Comparison of ENCODE assay signal across 8 cellular contexts in genomic region chr7:100875356-100875751, GRCh38. TPM values are rescaled to one million over a fixed set of nuclear protein-coding genes. Genes with fewer than 3 reads are reported as not detected.
A peak's percentile ranks its signal among the peaks of the same experiment; 100 is the strongest.
DNase-seq lines count a peak whose midpoint lies in the region; ATAC-seq and TF ChIP-seq lines count a peak whose summit lies in the region.

No MANE protein-coding gene starts in this region.

- peaks cover 65% of the 10 kb centered on the region for H3K36me3 Mint-ChIP-seq in activated B cell treated with CpG ODN at 0.5 μM for 24 hours (ENCODE audit: low read depth)

- no peaks in the 10 kb centered on the region for H4K20me1 ChIP-seq in fibroblast of lung (ENCODE audit: control insufficient read depth, extremely low read depth, insufficient read depth, low read length)

- POLR2A ChIA-PET in activated B cell treated with CpG ODN at 0.5 μM for 24 hours (lab: Charles Lee): interaction anchor here (0.5 to 10.3 kb wide), 40 partner anchors 8 to 1371 kb away, joined by 3 to 254 read pairs (median 4); partner anchors contain the start of genes ACHE, FBXO24, FIS1 and IFT22

- DNase-seq in AG20443 (ENCODE audit: low spot score) (peak; percentile 60), activated B cell treated with CpG ODN at 0.5 μM for 24 hours (no peak), fibroblast of lung (ENCODE audit: low read depth in 2 of 2) (no peak), NCI-H1436 treated with DMSO at 0.1 percent for 48 hours (lab: John Stamatoyannopoulos, UW) (no peak), HK-2 (ENCODE audit: unreplicated experiment) (no peak)

- H3K27me3 Mint-ChIP-seq in activated B cell treated with CpG ODN at 0.5 μM for 24 hours: no peaks in the 10 kb centered on the region

- H3K4me2 ChIP-seq in fibroblast of lung (ENCODE audit: extremely low read depth, insufficient read depth, low read length): peak overlapping the region; percentile 90

- no peaks in the 10 kb centered on the region for H3K9me3 Mint-ChIP-seq in activated B cell treated with CpG ODN at 0.5 μM for 24 hours

- H3K9ac ChIP-seq in fibroblast of lung (ENCODE audit: insufficient read depth, low read length): peak overlapping the region; percentile 88

- ATAC-seq in GM19025 (IDR thresholded peaks at IDR 0.05; ENCODE audit: low read depth, unreplicated experiment) (peak; percentile 18), HG03280 (IDR thresholded peaks at IDR 0.05; ENCODE audit: unreplicated experiment) (peak; percentile 35), activated B cell treated with CpG ODN at 0.5 μM for 24 hours (ENCODE audit: low read depth) (peak; percentile 27)

- CTCF ChIA-PET in activated B cell treated with CpG ODN at 0.5 μM for 24 hours (lab: Charles Lee): interaction anchor here (1.4 to 1.7 kb wide), 2 partner anchors 14 to 23 kb away, joined by 6 to 8 read pairs; partner anchors contain the start of genes SLC12A9 and UFSP1

- intact Hi-C loops in activated B cell treated with CpG ODN at 0.5 μM for 24 hours (cut with micrococcal nuclease): loop anchor here (1.0 to 2.0 kb wide), 3 partner anchors 12 to 170 kb away; no protein-coding TSS in a partner anchor

- peak overlapping the region; percentile 98 for H3K27ac Mint-ChIP-seq in activated B cell treated with CpG ODN at 0.5 μM for 24 hours

- no peaks in the 10 kb centered on the region for H3K27me3 ChIP-seq in fibroblast of lung (ENCODE audit: control insufficient read depth, insufficient read depth, low read length)
- H3K27me3 ChIP-seq in neuron (ENCODE audit: insufficient read depth, low read length): no peaks in the 10 kb centered on the region

- peaks cover 49% of the 10 kb centered on the region for H3K4me1 Mint-ChIP-seq in activated B cell treated with CpG ODN at 0.5 μM for 24 hours

- H2AFZ ChIP-seq in fibroblast of lung (ENCODE audit: low read length): no peak overlapping the region
- H2AFZ ChIP-seq in neuron (ENCODE audit: low read depth, low read length): no peak overlapping the region

- H3K36me3 ChIP-seq in fibroblast of lung (ENCODE audit: control insufficient read depth, insufficient read depth, low read length) (peaks cover 27% of the 10 kb centered on the region), neuron (ENCODE audit: insufficient read depth, low read length) (peaks cover 54% of the 10 kb centered on the region)

- H3K4me1 ChIP-seq in fibroblast of lung (ENCODE audit: control insufficient read depth, extremely low read depth, insufficient read depth, low read length) (peaks cover 6% of the 10 kb centered on the region), neuron (ENCODE audit: insufficient read depth, low read length) (peaks cover 20% of the 10 kb centered on the region)

- TF ChIP-seq CTCF in activated B cell treated with CpG ODN at 0.5 μM for 24 hours (IDR thresholded peaks at IDR 0.05) (no peak), fibroblast of lung (conservative IDR thresholded peaks at IDR 0.05 in 1 of 2, IDR thresholded peaks at IDR 0.05 in 1 of 2; ENCODE audit: low read depth in 1 of 2, low read length in 2 of 2) (no peak)

- peaks cover 64% of the 10 kb centered on the region for H3K79me2 ChIP-seq in fibroblast of lung (ENCODE audit: control insufficient read depth, insufficient read depth, low read length)

- H3K27ac ChIP-seq in fibroblast of lung (ENCODE audit: insufficient read depth, low read length): peak overlapping the region; percentile 92

- peak overlapping the region; percentile 99 for H3K4me3 Mint-ChIP-seq in activated B cell treated with CpG ODN at 0.5 μM for 24 hours

- H3K4me3 ChIP-seq in fibroblast of lung (replicated peaks in 1 of 4; ENCODE audit: control extremely low read depth in 1 of 4, insufficient read depth in 1 of 4, low read depth in 3 of 4, low read length in 4 of 4) (peak overlapping the region; percentile 58 to 95 (median 94)), neuron (ENCODE audit: low read length) (peak overlapping the region; percentile 99)

- H3K9me3 ChIP-seq in fibroblast of lung (ENCODE audit: control insufficient read depth, insufficient read depth, low read depth, low read length) (no peaks in the 10 kb centered on the region), neuron (ENCODE audit: low read length) (no peaks in the 10 kb centered on the region)

RNA-seq across cellular contexts. Expression of gene SRRT, which starts 0.5 kb away (rescaled TPM):
- total RNA-seq in activated B cell treated with CpG ODN at 0.5 μM for 24 hours (229 and 244 TPM in 2 replicates), fibroblast of lung (29.3 and 32.0 TPM in 2 replicates)
- polyA plus RNA-seq in fibroblast of lung: 33.7 and 56.9 TPM in 2 replicates
- 68.3 and 107 TPM in 2 replicates for polyA plus RNA-seq in fibroblast of lung (2012)
- 64.3 and 132 TPM in 2 replicates for polyA minus RNA-seq in fibroblast of lung (ENCODE audit: low replicate concordance)

RNA-seq across cellular contexts. Expression of gene TRIP6, which starts 8.2 kb away (rescaled TPM):
- total RNA-seq in activated B cell treated with CpG ODN at 0.5 μM for 24 hours (12.6 and 16.9 TPM in 2 replicates), fibroblast of lung (61.9 and 96.1 TPM in 2 replicates)
- polyA plus RNA-seq in fibroblast of lung: 76.2 and 89.8 TPM in 2 replicates
- polyA plus RNA-seq in fibroblast of lung (2012): 101 and 132 TPM in 2 replicates
- polyA minus RNA-seq in fibroblast of lung (ENCODE audit: low replicate concordance): 53.6 and 71.9 TPM in 2 replicates

RNA-seq across cellular contexts. Expression of gene UFSP1, which starts 14.2 kb away (rescaled TPM):
- 3.4 and 4.5 TPM in 2 replicates for total RNA-seq in activated B cell treated with CpG ODN at 0.5 μM for 24 hours
- 4.0 and 7.7 TPM in 2 replicates for total RNA-seq in fibroblast of lung
- polyA plus RNA-seq in fibroblast of lung: 0.53 and 1.1 TPM in 2 replicates
- polyA plus RNA-seq in fibroblast of lung (2012): 2.8 and 3.4 TPM in 2 replicates
- polyA minus RNA-seq in fibroblast of lung (ENCODE audit: low replicate concordance): 0.26 and 0.55 TPM in 2 replicates

RNA-seq across cellular contexts. Expression of gene ACHE, which starts 20.3 kb away (rescaled TPM):
- total RNA-seq in activated B cell treated with CpG ODN at 0.5 μM for 24 hours: 0.16 and 0.34 TPM in 2 replicates
- total RNA-seq in fibroblast of lung: under 0.01 and 0.26 TPM in 2 replicates
- 0.07 and 0.11 TPM in 2 replicates for polyA plus RNA-seq in fibroblast of lung
- polyA plus RNA-seq in fibroblast of lung (2012): 0.30 TPM in 1 of 2 replicates, not detected in the other
- polyA minus RNA-seq in fibroblast of lung (ENCODE audit: low replicate concordance): not detected in 2 replicates

RNA-seq across cellular contexts. Expression of gene SLC12A9, which starts 22.8 kb away (rescaled TPM):
- total RNA-seq in activated B cell treated with CpG ODN at 0.5 μM for 24 hours (48.0 and 48.9 TPM in 2 replicates), fibroblast of lung (13.4 and 18.5 TPM in 2 replicates)
- polyA plus RNA-seq in fibroblast of lung: 6.6 and 7.1 TPM in 2 replicates
- 13.4 and 19.0 TPM in 2 replicates for polyA plus RNA-seq in fibroblast of lung (2012)
- 31.2 and 54.8 TPM in 2 replicates for polyA minus RNA-seq in fibroblast of lung (ENCODE audit: low replicate concordance)
